1 cellular context compared by ENCODE assay signal in genomic region chr2:85354286-85355072, GRCh38.
A peak's percentile ranks its signal among the peaks of the same experiment; 100 is the strongest.
TF ChIP-seq lines count a peak whose summit lies in the region.

Gene ELMOD3 (plus strand): TSS chr2:85354769. CDS start chr2:85357199, 2,430 bp downstream.
Gene RETSAT (minus strand): TSS chr2:85354528. CDS start chr2:85354507, 21 bp downstream.

TF ChIP-seq in K562, 482 proteins besides CTCF, POLR2A, EP300 and RAD21 (continued from another document and continues in another):
- peak in 1 of 2 experiments; percentile 42 for TF ChIP-seq E2F6 (IDR thresholded peaks at IDR 0.05; ENCODE audit: borderline replicate concordance in 1 of 2, extremely low read depth in 1 of 2, insufficient read depth in 1 of 2, insufficient read length in 1 of 2, low read depth in 1 of 2, low read length in 1 of 2, poor library complexity in 1 of 2, severe bottlenecking in 1 of 2)
- TF ChIP-seq ZBTB7A (IDR thresholded peaks at IDR 0.05; ENCODE audit: borderline replicate concordance, control insufficient read depth, low read depth, low read length) = peak; percentile 52; the same call in 1 of the 2 replicates
- TF ChIP-seq ZEB2 (IDR thresholded peaks at IDR 0.05) = no peak
- no peak for TF ChIP-seq SMC3 (conservative IDR thresholded peaks at IDR 0.05; ENCODE audit: insufficient read depth, low read depth, low read length)
- no peak for TF ChIP-seq MCM3 (IDR thresholded peaks at IDR 0.05)
- TF ChIP-seq HDAC3 (IDR thresholded peaks at IDR 0.05; ENCODE audit: borderline replicate concordance, partially characterized antibody) = no peak
- no peak for TF ChIP-seq MLX (CRISPR knock-in tag; conservative IDR thresholded peaks at IDR 0.05)
- no peak for TF ChIP-seq ZBED1 (IDR thresholded peaks at IDR 0.05)
- no peak for TF ChIP-seq RBM25 (IDR thresholded peaks at IDR 0.05; ENCODE audit: low read depth, low read length, severe bottlenecking)
- TF ChIP-seq, protein P1, sequence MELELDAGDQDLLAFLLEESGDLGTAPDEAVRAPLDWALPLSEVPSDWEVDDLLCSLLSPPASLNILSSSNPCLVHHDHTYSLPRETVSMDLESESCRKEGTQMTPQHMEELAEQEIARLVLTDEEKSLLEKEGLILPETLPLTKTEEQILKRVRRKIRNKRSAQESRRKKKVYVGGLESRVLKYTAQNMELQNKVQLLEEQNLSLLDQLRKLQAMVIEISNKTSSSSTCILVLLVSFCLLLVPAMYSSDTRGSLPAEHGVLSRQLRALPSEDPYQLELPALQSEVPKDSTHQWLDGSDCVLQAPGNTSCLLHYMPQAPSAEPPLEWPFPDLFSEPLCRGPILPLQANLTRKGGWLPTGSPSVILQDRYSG (tag; conservative IDR thresholded peaks at IDR 0.05; ENCODE audit: low read depth) = no peak
- peak; percentile 87; the same call in 1 of the 2 replicates for TF ChIP-seq CREB3L1 (IDR thresholded peaks at IDR 0.05; ENCODE audit: borderline replicate concordance, low read depth)
- peak; percentile 73 for TF ChIP-seq JUND (IDR thresholded peaks at IDR 0.05; ENCODE audit: borderline replicate concordance, low read depth, low read length)
- peak; percentile 38; the same call in 1 of the 3 replicates for TF ChIP-seq JUND (tag; IDR thresholded peaks at IDR 0.05; ENCODE audit: borderline replicate concordance, low read depth, low read length)
- TF ChIP-seq PHB (CRISPR knock-in tag; IDR thresholded peaks at IDR 0.05) = no peak
- no peak for TF ChIP-seq ZNF311 (CRISPR knock-in tag; IDR thresholded peaks at IDR 0.05)
- TF ChIP-seq RHOXF2B (CRISPR knock-in tag; conservative IDR thresholded peaks at IDR 0.05) = no peak
- TF ChIP-seq ARHGAP35 (IDR thresholded peaks at IDR 0.05; ENCODE audit: partially characterized antibody) = no peak
- no peak for TF ChIP-seq EHMT2 (IDR thresholded peaks at IDR 0.05)
- TF ChIP-seq CC2D1A (IDR thresholded peaks at IDR 0.05) = no peak
- peak; percentile 91 to 99; a peak in 3 of 4 replicates for TF ChIP-seq UBTF (IDR thresholded peaks at IDR 0.05; ENCODE audit: borderline replicate concordance in 1 of 2, low read depth in 2 of 2, low read length in 2 of 2)
- TF ChIP-seq ZNF23 (CRISPR knock-in tag; IDR thresholded peaks at IDR 0.05) = no peak
- no peak for TF ChIP-seq YBX1 (IDR thresholded peaks at IDR 0.05)
- no peak for TF ChIP-seq NR4A1 (CRISPR knock-in tag; IDR thresholded peaks at IDR 0.05)
- TF ChIP-seq NR4A1 (tag; IDR thresholded peaks at IDR 0.05) = no peak
- no peak for TF ChIP-seq PPARD (CRISPR knock-in tag; IDR thresholded peaks at IDR 0.05)
- TF ChIP-seq, protein P2, sequence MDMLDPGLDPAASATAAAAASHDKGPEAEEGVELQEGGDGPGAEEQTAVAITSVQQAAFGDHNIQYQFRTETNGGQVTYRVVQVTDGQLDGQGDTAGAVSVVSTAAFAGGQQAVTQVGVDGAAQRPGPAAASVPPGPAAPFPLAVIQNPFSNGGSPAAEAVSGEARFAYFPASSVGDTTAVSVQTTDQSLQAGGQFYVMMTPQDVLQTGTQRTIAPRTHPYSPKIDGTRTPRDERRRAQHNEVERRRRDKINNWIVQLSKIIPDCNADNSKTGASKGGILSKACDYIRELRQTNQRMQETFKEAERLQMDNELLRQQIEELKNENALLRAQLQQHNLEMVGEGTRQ (CRISPR knock-in tag; IDR thresholded peaks at IDR 0.05) = no peak
- TF ChIP-seq, protein P3, sequence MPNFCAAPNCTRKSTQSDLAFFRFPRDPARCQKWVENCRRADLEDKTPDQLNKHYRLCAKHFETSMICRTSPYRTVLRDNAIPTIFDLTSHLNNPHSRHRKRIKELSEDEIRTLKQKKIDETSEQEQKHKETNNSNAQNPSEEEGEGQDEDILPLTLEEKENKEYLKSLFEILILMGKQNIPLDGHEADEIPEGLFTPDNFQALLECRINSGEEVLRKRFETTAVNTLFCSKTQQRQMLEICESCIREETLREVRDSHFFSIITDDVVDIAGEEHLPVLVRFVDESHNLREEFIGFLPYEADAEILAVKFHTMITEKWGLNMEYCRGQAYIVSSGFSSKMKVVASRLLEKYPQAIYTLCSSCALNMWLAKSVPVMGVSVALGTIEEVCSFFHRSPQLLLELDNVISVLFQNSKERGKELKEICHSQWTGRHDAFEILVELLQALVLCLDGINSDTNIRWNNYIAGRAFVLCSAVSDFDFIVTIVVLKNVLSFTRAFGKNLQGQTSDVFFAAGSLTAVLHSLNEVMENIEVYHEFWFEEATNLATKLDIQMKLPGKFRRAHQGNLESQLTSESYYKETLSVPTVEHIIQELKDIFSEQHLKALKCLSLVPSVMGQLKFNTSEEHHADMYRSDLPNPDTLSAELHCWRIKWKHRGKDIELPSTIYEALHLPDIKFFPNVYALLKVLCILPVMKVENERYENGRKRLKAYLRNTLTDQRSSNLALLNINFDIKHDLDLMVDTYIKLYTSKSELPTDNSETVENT (CRISPR knock-in tag; IDR thresholded peaks at IDR 0.05) = no peak
- peak in 1 of 2 experiments; percentile 89 for TF ChIP-seq AFF1 (IDR thresholded peaks at IDR 0.05; ENCODE audit: low read depth in 1 of 2, partially characterized antibody in 2 of 2)
- TF ChIP-seq ZNF740 (CRISPR knock-in tag; IDR thresholded peaks at IDR 0.05) = no peak
- no peak for TF ChIP-seq ZNF740 (tag; IDR thresholded peaks at IDR 0.05)
- TF ChIP-seq, protein P4, sequence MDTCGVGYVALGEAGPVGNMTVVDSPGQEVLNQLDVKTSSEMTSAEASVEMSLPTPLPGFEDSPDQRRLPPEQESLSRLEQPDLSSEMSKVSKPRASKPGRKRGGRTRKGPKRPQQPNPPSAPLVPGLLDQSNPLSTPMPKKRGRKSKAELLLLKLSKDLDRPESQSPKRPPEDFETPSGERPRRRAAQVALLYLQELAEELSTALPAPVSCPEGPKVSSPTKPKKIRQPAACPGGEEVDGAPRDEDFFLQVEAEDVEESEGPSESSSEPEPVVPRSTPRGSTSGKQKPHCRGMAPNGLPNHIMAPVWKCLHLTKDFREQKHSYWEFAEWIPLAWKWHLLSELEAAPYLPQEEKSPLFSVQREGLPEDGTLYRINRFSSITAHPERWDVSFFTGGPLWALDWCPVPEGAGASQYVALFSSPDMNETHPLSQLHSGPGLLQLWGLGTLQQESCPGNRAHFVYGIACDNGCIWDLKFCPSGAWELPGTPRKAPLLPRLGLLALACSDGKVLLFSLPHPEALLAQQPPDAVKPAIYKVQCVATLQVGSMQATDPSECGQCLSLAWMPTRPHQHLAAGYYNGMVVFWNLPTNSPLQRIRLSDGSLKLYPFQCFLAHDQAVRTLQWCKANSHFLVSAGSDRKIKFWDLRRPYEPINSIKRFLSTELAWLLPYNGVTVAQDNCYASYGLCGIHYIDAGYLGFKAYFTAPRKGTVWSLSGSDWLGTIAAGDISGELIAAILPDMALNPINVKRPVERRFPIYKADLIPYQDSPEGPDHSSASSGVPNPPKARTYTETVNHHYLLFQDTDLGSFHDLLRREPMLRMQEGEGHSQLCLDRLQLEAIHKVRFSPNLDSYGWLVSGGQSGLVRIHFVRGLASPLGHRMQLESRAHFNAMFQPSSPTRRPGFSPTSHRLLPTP (IDR thresholded peaks at IDR 0.05; ENCODE audit: borderline replicate concordance, extremely low read depth, insufficient read length) = no peak
- TF ChIP-seq NCOA6 (IDR thresholded peaks at IDR 0.05) = no peak
- no peak for TF ChIP-seq MCM2 (IDR thresholded peaks at IDR 0.05; ENCODE audit: low read depth)
- TF ChIP-seq ZNF140 (CRISPR knock-in tag; IDR thresholded peaks at IDR 0.05) = no peak
- peak; percentile 54; the same call in 1 of the 2 replicates for TF ChIP-seq PKNOX1 (IDR thresholded peaks at IDR 0.05)
- no peak for TF ChIP-seq TAF15 (IDR thresholded peaks at IDR 0.05; ENCODE audit: low read depth, low read length)
- TF ChIP-seq KLF10 (CRISPR knock-in tag; IDR thresholded peaks at IDR 0.05) = no peak
- TF ChIP-seq THRB (CRISPR knock-in tag; conservative IDR thresholded peaks at IDR 0.05) = peak; percentile 82; the same call in 1 of the 2 replicates
- no peak for TF ChIP-seq ZNF239 (CRISPR knock-in tag; IDR thresholded peaks at IDR 0.05)
- 0 out of 2 replicates have a peak, but pooled peaks have one; percentile 30 for TF ChIP-seq TCF7 (IDR thresholded peaks at IDR 0.05; ENCODE audit: borderline replicate concordance)
